In the genomic region with DNA sequence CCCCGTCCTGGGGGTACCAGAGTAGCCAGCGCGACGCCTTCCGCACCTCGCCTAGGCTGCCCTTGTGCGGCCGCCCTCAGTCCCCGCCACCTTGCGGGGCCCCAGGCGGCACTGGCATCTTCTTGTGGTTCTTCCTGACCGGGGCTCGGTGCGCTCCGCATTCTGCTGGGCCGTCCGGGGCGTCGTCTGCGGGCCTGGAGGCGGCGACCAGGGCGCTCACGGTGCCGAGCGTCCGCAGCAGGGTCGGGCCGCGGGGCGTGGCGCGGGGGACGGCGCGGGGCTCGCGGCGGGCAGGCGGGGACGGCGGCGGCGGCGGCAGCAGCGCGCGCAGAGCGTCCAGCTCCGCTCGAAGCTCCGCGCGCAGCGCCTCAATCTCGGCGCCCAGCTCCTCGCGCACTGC, we compare ENCODE assay signal across 4 cellular contexts. TPM values are rescaled to one million over a fixed set of nuclear protein-coding genes. Genes with fewer than 3 reads are reported as not detected.
"Had no signal": no experiment of that assay in that cellular context is flagged by ENCODE, and none has a peak within 500 bp of the region (broad histone marks: within the 10 kb centered on the region; RNA-seq: fewer than 3 reads in every experiment).

No MANE protein-coding gene starts in this region.

RNA-seq across cellular contexts. Expression of gene RIMBP3B, which starts 23.0 kb away (rescaled TPM):
- total RNA-seq: bronchial epithelial cell, endothelial cell of umbilical vein, esophagus squamous epithelium, T-helper 17 cell had no signal
- polyA plus RNA-seq: endothelial cell of umbilical vein had no signal
